In genomic region chr1:41662656-41663437, GRCh38 we compare ENCODE assay signal across 9 cellular contexts.
DNase-seq lines count a peak whose midpoint lies in the region; ATAC-seq and TF ChIP-seq lines count a peak whose summit lies in the region.
"Had no signal": no experiment of that assay in that cellular context is flagged by ENCODE, and none has a peak within 500 bp of the region (broad histone marks: within the 10 kb centered on the region; RNA-seq: fewer than 3 reads in every experiment).

No MANE protein-coding gene starts in this region.

- H3K36me3 ChIP-seq in PC-3 (ENCODE audit: low read depth, low read length): no peaks in the 10 kb centered on the region
- no peaks in the 10 kb centered on the region for H3K36me3 ChIP-seq in hepatocyte (replicated peaks; ENCODE audit: insufficient read depth, low read depth)

- CTCF ChIA-PET in HEK293T (lab: Yijun Ruan, JAX) (interaction anchor here (0.7 kb wide), 1 partner anchor 46 kb away, joined by 3 read pairs; no protein-coding TSS in a partner anchor), PC-3 (lab: Charles Lee) (interaction anchor here (0.5 to 0.6 kb wide), 2 partner anchors 56 to 149 kb away, joined by 3 to 4 read pairs; no protein-coding TSS in a partner anchor)

- no peaks in the 10 kb centered on the region for H3K27me3 Mint-ChIP-seq in activated naive CD8-positive, alpha-beta T cell treated with anti-CD3 and anti-CD28 coated beads, Interleukin-2, amount 50 U/mL, for 24 hours

- peaks cover 35% of the 10 kb centered on the region for H3K36me3 Mint-ChIP-seq in activated naive CD8-positive, alpha-beta T cell treated with anti-CD3 and anti-CD28 coated beads, Interleukin-2, amount 50 U/mL, for 24 hours (ENCODE audit: low read depth)

- peak overlapping the region; percentile 37; the same call in 1 of the 2 replicates for H3K9ac ChIP-seq in PC-3 (ENCODE audit: low read length)

- WGBS in hepatocyte (ENCODE audit: low lambda C conversion rate, missing lambda C conversion rate): 31% methylated on average over 10 of the region's 41 CpGs

- intact Hi-C loops in PC-3 (cut with micrococcal nuclease): loop anchor here (5.0 to 10.0 kb wide), 2 partner anchors 36 to 88 kb away; no protein-coding TSS in a partner anchor
- intact Hi-C loops in sciatic nerve (cut with DNase I): no loop called here

- peak overlapping the region; percentile 75 for H3K4me3 Mint-ChIP-seq in activated naive CD8-positive, alpha-beta T cell treated with anti-CD3 and anti-CD28 coated beads, Interleukin-2, amount 50 U/mL, for 24 hours

- DNase-seq in DMS 273 (lab: John Stamatoyannopoulos, UW; ENCODE audit: unreplicated experiment) (peak; percentile 80), DMS 273 treated with DMSO at 0.1 percent for 48 hours (lab: John Stamatoyannopoulos, UW) (no peak), HEK293T (ENCODE audit: extremely low spot score) (peak; percentile 48), PC-3 (peak; percentile 49), hepatocyte (ENCODE audit: low spot score) (peak; percentile 80), sciatic nerve (ENCODE audit: low spot score) (peak; percentile 69), NCI-H1930 (lab: John Stamatoyannopoulos, UW) (no peak)
- DNase-seq in activated naive CD8-positive, alpha-beta T cell treated with anti-CD3 and anti-CD28 coated beads, Interleukin-2, amount 50 U/mL, for 24 hours: peak; percentile 66

- H2AFZ ChIP-seq in PC-3 (ENCODE audit: low read length): peak overlapping the region; percentile 65; the same call in 1 of the 2 replicates
- H2AFZ ChIP-seq in hepatocyte: peak overlapping the region; percentile 52

- POLR2A ChIA-PET in HEK293T (lab: Yijun Ruan, JAX) (interaction anchor here (0.6 to 1.3 kb wide), 3 partner anchors 10 to 25 kb away, joined by 3 read pairs; no protein-coding TSS in a partner anchor), PC-3 (lab: Charles Lee; ENCODE audit: unreplicated experiment) (interaction anchor here (0.6 kb wide), 2 partner anchors 272 to 372 kb away, joined by 3 read pairs; no protein-coding TSS in a partner anchor)

- H3K9me3 ChIP-seq in PC-3 (ENCODE audit: low read length) (no peaks in the 10 kb centered on the region), hepatocyte (ENCODE audit: low read depth) (no peaks in the 10 kb centered on the region)

- peak overlapping the region; percentile 78 for H3K27ac Mint-ChIP-seq in activated naive CD8-positive, alpha-beta T cell treated with anti-CD3 and anti-CD28 coated beads, Interleukin-2, amount 50 U/mL, for 24 hours

- no peak overlapping the region for H3K27ac ChIP-seq in PC-3 (ENCODE audit: low read length)
- peak overlapping the region; percentile 83 for H3K27ac ChIP-seq in hepatocyte
- H3K27ac ChIP-seq: 22Rv1 had no signal

- no TSS peak for BruUV-seq in PC-3 (replicated peaks; lab: Mats Ljungman, UMichigan)

- H3K27me3 ChIP-seq in PC-3 (ENCODE audit: low read length) (no peaks in the 10 kb centered on the region), hepatocyte (peaks cover 29% of the 10 kb centered on the region)

- TF ChIP-seq CTCF in PC-3 (conservative IDR thresholded peaks at IDR 0.05; ENCODE audit: low read depth, low read length): no peak
- no peak for TF ChIP-seq CTCF in hepatocyte (IDR thresholded peaks at IDR 0.05; ENCODE audit: poor library complexity)

- H3K4me1 Mint-ChIP-seq in activated naive CD8-positive, alpha-beta T cell treated with anti-CD3 and anti-CD28 coated beads, Interleukin-2, amount 50 U/mL, for 24 hours: peaks cover 85% of the 10 kb centered on the region

- no peaks in the 10 kb centered on the region for H3K9me3 Mint-ChIP-seq in activated naive CD8-positive, alpha-beta T cell treated with anti-CD3 and anti-CD28 coated beads, Interleukin-2, amount 50 U/mL, for 24 hours

- peak overlapping the region; percentile 65 for H3K4me3 ChIP-seq in PC-3 (ENCODE audit: low read length)
- H3K4me3 ChIP-seq in hepatocyte: peak overlapping the region; percentile 77

- no peaks in the 10 kb centered on the region for H3K79me2 ChIP-seq in PC-3 (ENCODE audit: low read length)
- H3K79me2 ChIP-seq in hepatocyte: no peaks in the 10 kb centered on the region

- no peaks in the 10 kb centered on the region for H3F3A ChIP-seq in PC-3 (ENCODE audit: low read length, unreplicated experiment)

- peak; percentile 36 for ATAC-seq in PC-3
- ATAC-seq in activated naive CD8-positive, alpha-beta T cell treated with anti-CD3 and anti-CD28 coated beads, Interleukin-2, amount 50 U/mL, for 24 hours: peak; percentile 62
- peak; percentile 50 for ATAC-seq in sciatic nerve

- peak overlapping the region; percentile 80 for H3K4me2 ChIP-seq in PC-3 (ENCODE audit: low read length)
- H3K4me2 ChIP-seq in hepatocyte: peak overlapping the region; percentile 96

- H4K20me1 ChIP-seq in PC-3 (ENCODE audit: low read length) (no peaks in the 10 kb centered on the region), hepatocyte (ENCODE audit: insufficient read depth, poor library complexity, severe bottlenecking) (no peaks in the 10 kb centered on the region)

- H3K9me2 ChIP-seq in PC-3 (replicated peaks; ENCODE audit: low read length): no peaks in the 10 kb centered on the region
- H3K9me2 ChIP-seq in hepatocyte (replicated peaks; ENCODE audit: insufficient read depth): no peaks in the 10 kb centered on the region

- peaks cover 43% of the 10 kb centered on the region for H3K4me1 ChIP-seq in PC-3 (ENCODE audit: insufficient read depth, low read length)
- peaks cover 12% of the 10 kb centered on the region for H3K4me1 ChIP-seq in hepatocyte (ENCODE audit: insufficient read depth)

TF ChIP-seq in HEK293T, 16 proteins besides CTCF, POLR2A, EP300 and RAD21:
- TF ChIP-seq FOXM1 (IDR thresholded peaks at IDR 0.05; ENCODE audit: borderline replicate concordance): no peak
- no peak for TF ChIP-seq ARNT (IDR thresholded peaks at IDR 0.05)
TF ChIP-seq in HEK293T: peak in this region for 0.

Comparison
In these comparisons a context has a peak if more than half of its experiments do, and no peak if none do; other contexts are left out.
1. DNase-seq: peak in DMS 273 (single experiment), HEK293T (single experiment), PC-3 (single experiment), activated naive CD8-positive, alpha-beta T cell treated with anti-CD3 and anti-CD28 coated beads, Interleukin-2, amount 50 U/mL, for 24 hours (single experiment), hepatocyte (single experiment) and sciatic nerve (single experiment); none in DMS 273 treated with DMSO at 0.1 percent for 48 hours (single experiment) and NCI-H1930 (0 of 2).
2. Peak in every context shown above with its lines, with median percentiles within 50 percentile points of each other: ATAC-seq.